In genomic region chr3:157086053-157086761, GRCh38 we compare ENCODE assay signal across 12 cellular contexts.
DNase-seq lines count a peak whose midpoint lies in the region; TF ChIP-seq lines count a peak whose summit lies in the region.
"Had no signal": no experiment of that assay in that cellular context is flagged by ENCODE, and none has a peak within 500 bp of the region (broad histone marks: within the 10 kb centered on the region; RNA-seq: fewer than 3 reads in every experiment).

No MANE protein-coding gene starts in this region.

- no peak for DNase-seq in activated naive CD4-positive, alpha-beta T cell treated with anti-CD3 and anti-CD28 coated beads, Interleukin-2, amount 10 ng/mL, durations not matched to agents 7 days and 5 days
- no peak for DNase-seq in activated naive CD4-positive, alpha-beta T cell (lab: John Stamatoyannopoulos, UW)
- DNase-seq in medulla oblongata (ENCODE audit: extremely low spot score), result peak; percentile 41
- DNase-seq in superior temporal gyrus (ENCODE audit: extremely low spot score), result peak; percentile 78
- DNase-seq in nucleus accumbens (lab: John Stamatoyannopoulos, UW), result no peak
- no peak for DNase-seq in iPS-NIHi7 (ENCODE audit: extremely low spot score)
- DNase-seq in NCI-H446 (lab: John Stamatoyannopoulos, UW), result no peak
- DNase-seq: anterior cingulate cortex, NCI-H1105, NCI-H82, T-cell had no signal

- H3K27ac Mint-ChIP-seq in activated naive CD4-positive, alpha-beta T cell treated with anti-CD3 and anti-CD28 coated beads, Interleukin-2, amount 10 ng/mL, durations not matched to agents 7 days and 5 days, result no peak overlapping the region
- H3K27ac Mint-ChIP-seq in brain, result peak overlapping the region in 4 of 5 experiments; percentile 97 to 100 (median 99)

- H3K4me1 Mint-ChIP-seq in activated naive CD4-positive, alpha-beta T cell treated with anti-CD3 and anti-CD28 coated beads, Interleukin-2, amount 10 ng/mL, durations not matched to agents 7 days and 5 days, result peaks cover 66% of the 10 kb centered on the region
- peaks cover 81% of the 10 kb centered on the region for H3K4me1 Mint-ChIP-seq in brain

- no peaks in the 10 kb centered on the region for H3K9me3 Mint-ChIP-seq in activated naive CD4-positive, alpha-beta T cell treated with anti-CD3 and anti-CD28 coated beads, Interleukin-2, amount 10 ng/mL, durations not matched to agents 7 days and 5 days
- no peaks in the 10 kb centered on the region for H3K9me3 Mint-ChIP-seq in brain
- H3K9me3 Mint-ChIP-seq: T-cell had no signal

- TF ChIP-seq CTCF in brain (conservative IDR thresholded peaks at IDR 0.05), result no peak

- CTCF ChIA-PET in activated naive CD4-positive, alpha-beta T cell treated with anti-CD3 and anti-CD28 coated beads, Interleukin-2, amount 10 ng/mL, durations not matched to agents 7 days and 5 days (lab: Charles Lee), result interaction anchor here (0.7 to 7.8 kb wide), 4 partner anchors 41 to 614 kb away, joined by 3 to 66 read pairs (median 7); no protein-coding TSS in a partner anchor

- peak overlapping the region; percentile 8 for H3K4me3 Mint-ChIP-seq in activated naive CD4-positive, alpha-beta T cell treated with anti-CD3 and anti-CD28 coated beads, Interleukin-2, amount 10 ng/mL, durations not matched to agents 7 days and 5 days
- H3K4me3 Mint-ChIP-seq in brain, result peak overlapping the region in 4 of 5 experiments; percentile 26 to 64 (median 44)

- H3K36me3 Mint-ChIP-seq in activated naive CD4-positive, alpha-beta T cell treated with anti-CD3 and anti-CD28 coated beads, Interleukin-2, amount 10 ng/mL, durations not matched to agents 7 days and 5 days, result no peaks in the 10 kb centered on the region
- H3K36me3 Mint-ChIP-seq in brain, result no peaks in the 10 kb centered on the region
- H3K36me3 Mint-ChIP-seq: T-cell had no signal

- peaks cover 4% of the 10 kb centered on the region for H3K27me3 Mint-ChIP-seq in activated naive CD4-positive, alpha-beta T cell treated with anti-CD3 and anti-CD28 coated beads, Interleukin-2, amount 10 ng/mL, durations not matched to agents 7 days and 5 days
- H3K27me3 Mint-ChIP-seq in brain, result peaks cover 13% of the 10 kb centered on the region
- H3K27me3 Mint-ChIP-seq: T-cell had no signal

Comparison
In these comparisons a context has a peak if more than half of its experiments do, and no peak if none do; other contexts are left out.
1. DNase-seq: peak in medulla oblongata (single experiment) and superior temporal gyrus (single experiment); none in activated naive CD4-positive, alpha-beta T cell treated with anti-CD3 and anti-CD28 coated beads, Interleukin-2, amount 10 ng/mL, durations not matched to agents 7 days and 5 days (single experiment), activated naive CD4-positive, alpha-beta T cell (0 of 4), nucleus accumbens (0 of 56), iPS-NIHi7 (single experiment) and NCI-H446 (0 of 2).